17 cellular contexts compared by ENCODE assay signal in genomic region chr6:158603261-158604047, GRCh38.
"Had no signal": no experiment of that assay in that cellular context is flagged by ENCODE, and none has a peak within 500 bp of the region (broad histone marks: within the 10 kb centered on the region; RNA-seq: fewer than 3 reads in every experiment).

No MANE protein-coding gene starts in this region.

- H3K27ac Mint-ChIP-seq: activated CD8-positive, alpha-beta memory T cell treated with anti-CD3 and anti-CD28 coated beads, Interleukin-2, amount 10 ng/mL, durations not matched to agents 7 days and 5 days; T-helper 1 cell treated with Interleukin-12 subunit alpha and Interleukin-12 subunit beta and Interleukin-4 antibody, amounts not matched to agents 30 μg/mL and 1 μg/mL, for 36 hours had no signal

- H3K4me1 ChIP-seq: psoas muscle, upper lobe of right lung had no signal

- H3K27me3 ChIP-seq: adrenal gland, upper lobe of right lung had no signal

- H3K27ac ChIP-seq: adrenal gland, lower lobe of right lung, psoas muscle, upper lobe of right lung had no signal

- H3K9me3 ChIP-seq: adrenal gland, lower lobe of right lung, psoas muscle, upper lobe of right lung had no signal

- H3K9me3 Mint-ChIP-seq: T-helper 1 cell treated with Interleukin-12 subunit alpha and Interleukin-12 subunit beta and Interleukin-4 antibody, amounts not matched to agents 30 μg/mL and 1 μg/mL, for 36 hours had no signal

- H3K4me3 Mint-ChIP-seq: activated CD8-positive, alpha-beta memory T cell treated with anti-CD3 and anti-CD28 coated beads, Interleukin-2, amount 10 ng/mL, durations not matched to agents 7 days and 5 days; T-helper 1 cell treated with Interleukin-12 subunit alpha and Interleukin-12 subunit beta and Interleukin-4 antibody, amounts not matched to agents 30 μg/mL and 1 μg/mL, for 36 hours had no signal

- H3K27me3 Mint-ChIP-seq: activated CD8-positive, alpha-beta memory T cell treated with anti-CD3 and anti-CD28 coated beads, Interleukin-2, amount 10 ng/mL, durations not matched to agents 7 days and 5 days had no signal

- ATAC-seq: activated CD8-positive, alpha-beta memory T cell treated with anti-CD3 and anti-CD28 coated beads, Interleukin-2, amount 10 ng/mL, durations not matched to agents 7 days and 5 days; lower lobe of right lung; psoas muscle; sciatic nerve; upper lobe of right lung had no signal

- DNase-seq: activated CD4-positive, alpha-beta T cell treated with anti-CD3 and anti-CD28 coated beads, Interleukin-2, amount 50 U/mL, for 1 hour; activated CD4-positive, CD25-positive, alpha-beta regulatory T cell; activated CD8-positive, alpha-beta memory T cell treated with anti-CD3 and anti-CD28 coated beads, Interleukin-2, amount 10 ng/mL, durations not matched to agents 7 days and 5 days; activated naive CD4-positive, alpha-beta T cell; activated T-cell treated with anti-CD3 and anti-CD28 coated beads, Interleukin-2, amount 50 U/mL, for 48 hours; dermis blood vessel endothelial cell; hypothalamus; lower lobe of right lung; midbrain; nucleus accumbens; psoas muscle; stimulated activated CD4-positive, alpha-beta T cell treated with anti-CD3 and anti-CD28 coated beads, Interleukin-2, amount 100 ng/mL, for 24 hours; stimulated activated naive CD4-positive, alpha-beta T cell; upper lobe of right lung had no signal

- H3K4me3 ChIP-seq: adrenal gland, lower lobe of right lung, psoas muscle, upper lobe of right lung had no signal
